Comparison of ENCODE assay signal across 20 cellular contexts in the genomic region with DNA sequence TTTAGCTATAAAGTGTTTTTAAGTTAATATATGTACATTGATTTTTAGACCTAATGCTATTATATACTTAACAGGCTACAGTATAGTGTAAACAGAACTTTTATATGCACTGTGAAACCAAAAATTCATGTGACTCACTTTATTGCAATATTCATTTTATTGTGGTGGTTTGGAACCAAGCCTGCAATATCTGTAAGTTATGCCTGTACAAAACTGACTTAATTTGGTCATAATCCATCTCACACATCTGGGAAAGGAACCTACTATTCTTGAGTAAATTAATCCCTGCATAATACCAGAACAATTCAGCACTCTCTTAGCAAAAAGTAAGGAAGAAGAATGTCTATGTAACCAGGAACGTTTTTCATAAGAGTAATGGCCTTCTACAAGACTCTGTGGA.
"Had no signal": no experiment of that assay in that cellular context is flagged by ENCODE, and none has a peak within 500 bp of the region (broad histone marks: within the 10 kb centered on the region; RNA-seq: fewer than 3 reads in every experiment).

No MANE protein-coding gene starts in this region.

- H3K36me3 ChIP-seq: esophagus squamous epithelium, left ventricle myocardium inferior, ovary, stomach, thoracic aorta, upper lobe of right lung had no signal

- H3K9me3 ChIP-seq: esophagus squamous epithelium, mucosa of descending colon, ovary, thoracic aorta, upper lobe of right lung had no signal

- ATAC-seq: activated CD8-positive, alpha-beta T cell treated with anti-CD3 and anti-CD28 coated beads, Interleukin-2, amount 10 ng/mL, durations not matched to agents 7 days and 5 days; activated naive CD4-positive, alpha-beta T cell treated with anti-CD3 and anti-CD28 coated beads, Interleukin-2, amount 50 U/mL, for 72 hours; mucosa of descending colon; naive thymus-derived CD4-positive, alpha-beta T cell; sciatic nerve; upper lobe of right lung had no signal

- DNase-seq: activated B cell treated with CpG ODN at 0.5 μM for 24 hours; activated CD4-positive, alpha-beta T cell treated with anti-CD3 and anti-CD28 coated beads for 48 hours; activated CD8-positive, alpha-beta memory T cell treated with anti-CD3 and anti-CD28 coated beads, Interleukin-2, amount 50 U/mL, for 4 hours; activated CD8-positive, alpha-beta T cell treated with anti-CD3 and anti-CD28 coated beads, Interleukin-2, amount 10 ng/mL, durations not matched to agents 7 days and 5 days; activated gamma-delta T cell; activated T-cell treated with anti-CD3 and anti-CD28 coated beads, Interleukin-2, amount 50 U/mL, for 48 hours; amygdala; cerebellar nuclear complex; effector CD8-positive, alpha-beta T cell; esophagus squamous epithelium; left ventricle myocardium inferior; mucosa of descending colon; naive thymus-derived CD4-positive, alpha-beta T cell; ovary; stimulated activated CD4-positive, alpha-beta T cell treated with anti-CD3 and anti-CD28 coated beads, Interleukin-1b, Interleukin-23, amount 100 ng/mL, for 48 hours; stomach; upper lobe of right lung had no signal

- H3K27me3 ChIP-seq: esophagus squamous epithelium, ovary, stomach, upper lobe of right lung had no signal

- H3K27ac ChIP-seq: esophagus squamous epithelium, left ventricle myocardium inferior, ovary, stomach, thoracic aorta, upper lobe of right lung had no signal

- H3K4me1 ChIP-seq: esophagus squamous epithelium, left ventricle myocardium inferior, stomach, upper lobe of right lung had no signal

- H3K4me3 ChIP-seq: esophagus squamous epithelium, left ventricle myocardium inferior, mucosa of descending colon, ovary, stomach, thoracic aorta, upper lobe of right lung had no signal
